Comparison of ENCODE assay signal across 1 cellular context in the genomic region with DNA sequence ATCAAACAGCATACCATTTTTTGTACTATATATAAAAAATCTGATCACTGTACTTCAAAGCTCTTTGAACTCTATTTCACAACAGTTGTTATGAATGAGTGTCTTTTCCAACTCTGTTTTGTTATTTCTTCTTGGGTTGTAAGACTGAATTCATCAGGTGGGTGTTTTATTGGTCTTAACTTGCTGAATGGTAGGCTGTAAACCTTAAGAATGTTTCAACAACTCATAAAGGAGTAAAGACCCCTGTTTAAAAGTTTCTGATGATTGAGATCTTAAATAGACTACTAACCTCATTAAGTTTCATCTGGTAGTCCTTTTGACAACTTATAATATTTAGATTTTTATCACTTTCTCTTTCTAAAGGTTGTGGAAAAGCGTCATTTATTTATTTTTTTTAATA.
TF ChIP-seq lines count a peak whose summit lies in the region.

No MANE protein-coding gene starts in this region.

TF ChIP-seq in A549, 52 proteins besides CTCF, POLR2A, EP300 and RAD21 (continued from another document):
- TF ChIP-seq, protein P1, sequence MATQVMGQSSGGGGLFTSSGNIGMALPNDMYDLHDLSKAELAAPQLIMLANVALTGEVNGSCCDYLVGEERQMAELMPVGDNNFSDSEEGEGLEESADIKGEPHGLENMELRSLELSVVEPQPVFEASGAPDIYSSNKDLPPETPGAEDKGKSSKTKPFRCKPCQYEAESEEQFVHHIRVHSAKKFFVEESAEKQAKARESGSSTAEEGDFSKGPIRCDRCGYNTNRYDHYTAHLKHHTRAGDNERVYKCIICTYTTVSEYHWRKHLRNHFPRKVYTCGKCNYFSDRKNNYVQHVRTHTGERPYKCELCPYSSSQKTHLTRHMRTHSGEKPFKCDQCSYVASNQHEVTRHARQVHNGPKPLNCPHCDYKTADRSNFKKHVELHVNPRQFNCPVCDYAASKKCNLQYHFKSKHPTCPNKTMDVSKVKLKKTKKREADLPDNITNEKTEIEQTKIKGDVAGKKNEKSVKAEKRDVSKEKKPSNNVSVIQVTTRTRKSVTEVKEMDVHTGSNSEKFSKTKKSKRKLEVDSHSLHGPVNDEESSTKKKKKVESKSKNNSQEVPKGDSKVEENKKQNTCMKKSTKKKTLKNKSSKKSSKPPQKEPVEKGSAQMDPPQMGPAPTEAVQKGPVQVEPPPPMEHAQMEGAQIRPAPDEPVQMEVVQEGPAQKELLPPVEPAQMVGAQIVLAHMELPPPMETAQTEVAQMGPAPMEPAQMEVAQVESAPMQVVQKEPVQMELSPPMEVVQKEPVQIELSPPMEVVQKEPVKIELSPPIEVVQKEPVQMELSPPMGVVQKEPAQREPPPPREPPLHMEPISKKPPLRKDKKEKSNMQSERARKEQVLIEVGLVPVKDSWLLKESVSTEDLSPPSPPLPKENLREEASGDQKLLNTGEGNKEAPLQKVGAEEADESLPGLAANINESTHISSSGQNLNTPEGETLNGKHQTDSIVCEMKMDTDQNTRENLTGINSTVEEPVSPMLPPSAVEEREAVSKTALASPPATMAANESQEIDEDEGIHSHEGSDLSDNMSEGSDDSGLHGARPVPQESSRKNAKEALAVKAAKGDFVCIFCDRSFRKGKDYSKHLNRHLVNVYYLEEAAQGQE (IDR thresholded peaks at IDR 0.05) = no peak
- no peak for TF ChIP-seq HEYL (CRISPR knock-in tag; IDR thresholded peaks at IDR 0.05)
- no peak for TF ChIP-seq CBX8 (IDR thresholded peaks at IDR 0.05)
- TF ChIP-seq, protein P2, sequence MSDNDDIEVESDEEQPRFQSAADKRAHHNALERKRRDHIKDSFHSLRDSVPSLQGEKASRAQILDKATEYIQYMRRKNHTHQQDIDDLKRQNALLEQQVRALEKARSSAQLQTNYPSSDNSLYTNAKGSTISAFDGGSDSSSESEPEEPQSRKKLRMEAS (IDR thresholded peaks at IDR 0.05) = no peak
- TF ChIP-seq TFCP2L1 (CRISPR knock-in tag; IDR thresholded peaks at IDR 0.05) = no peak
- TF ChIP-seq NPAS2 (CRISPR knock-in tag; IDR thresholded peaks at IDR 0.05; ENCODE audit: borderline replicate concordance) = no peak
